In genomic region chr21:38948377-38948776, GRCh38 we compare ENCODE assay signal across 26 cellular contexts.
A peak's percentile ranks its signal among the peaks of the same experiment; 100 is the strongest.
DNase-seq lines count a peak whose midpoint lies in the region; ATAC-seq, FAIRE-seq and TF ChIP-seq lines count a peak whose summit lies in the region.
"Had no signal": no experiment of that assay in that cellular context is flagged by ENCODE, and none has a peak within 500 bp of the region (broad histone marks: within the 10 kb centered on the region; RNA-seq: fewer than 3 reads in every experiment).

No MANE protein-coding gene starts in this region.

- H3K4me3 ChIP-seq in bronchial epithelial cell (ENCODE audit: low read depth, low read length): no peak overlapping the region
- H3K4me3 ChIP-seq in right cardiac atrium (ENCODE audit: low read length): no peak overlapping the region
- H3K4me3 ChIP-seq in ovary: no peak overlapping the region
- H3K4me3 ChIP-seq: SJCRH30, upper lobe of left lung had no signal

- DNase-seq in GM04503 (ENCODE audit: low read depth): peak; percentile 33
- DNase-seq in bronchial epithelial cell (ENCODE audit: low read depth): peak; percentile 77
- DNase-seq in iris pigment epithelial cell (ENCODE audit: low read depth): peak; percentile 24
- DNase-seq in right cardiac atrium: no peak
- no peak for DNase-seq in ovary
- no peak for DNase-seq in chondrocyte (ENCODE audit: low spot score)
- DNase-seq in H54 (ENCODE audit: insufficient read length, low spot score): no peak
- DNase-seq: activated CD4-positive, alpha-beta T cell treated with anti-CD3 and anti-CD28 coated beads, Interleukin-2, amount 50 U/mL, for 48 hours; activated CD4-positive, CD25-positive, alpha-beta regulatory T cell; activated naive CD4-positive, alpha-beta T cell treated with anti-CD3 and anti-CD28 coated beads for 36 hours; AML-193; CD4-positive, alpha-beta T cell; effector memory CD4-positive, alpha-beta T cell; NCI-H1417; NCI-H2081; NCI-H226; NCI-H748 treated with DMSO at 0.1 percent for 48 hours; SJCRH30; stimulated activated CD4-positive, alpha-beta T cell treated with anti-CD3 and anti-CD28 coated beads, Interleukin-2, amount 100 ng/mL, for 24 hours; substantia nigra; upper lobe of left lung had no signal

- no peaks in the 10 kb centered on the region for H3K36me3 Mint-ChIP-seq in chondrocyte (ENCODE audit: low read depth)

- intact Hi-C loops in right cardiac atrium (cut with DNase I): no loop called here
- intact Hi-C loops in ovary (cut with DNase I): no loop called here

- peaks cover 23% of the 10 kb centered on the region for H3K4me1 Mint-ChIP-seq in chondrocyte (ENCODE audit: low read depth)

- FAIRE-seq in bronchial epithelial cell (lab: Jason Lieb, UNC) (no peak), H54 (lab: Jason Lieb, UNC) (no peak)
- FAIRE-seq: colon, HTR-8/SVneo, islet of Langerhans had no signal

- H3K4me1 ChIP-seq in right cardiac atrium (ENCODE audit: control insufficient read depth, insufficient read depth, low read length) (peaks cover 3% of the 10 kb centered on the region), ovary (ENCODE audit: insufficient read depth) (no peaks in the 10 kb centered on the region)
- H3K4me1 ChIP-seq: SJCRH30 had no signal

- no peak for TF ChIP-seq POLR2A in ovary (IDR thresholded peaks at IDR 0.05)
- no peak for TF ChIP-seq POLR2A in H54 (IDR thresholded peaks at IDR 0.05; ENCODE audit: low read depth, low read length)

- peaks cover 5% of the 10 kb centered on the region for H3K9me3 Mint-ChIP-seq in chondrocyte (ENCODE audit: low read depth)
- H3K9me3 Mint-ChIP-seq: nephron had no signal

- TF ChIP-seq EP300 in ovary (IDR thresholded peaks at IDR 0.05): no peak

- TF ChIP-seq CTCF in bronchial epithelial cell (IDR thresholded peaks at IDR 0.05; ENCODE audit: insufficient read depth, low read length, severe bottlenecking) (no peak), ovary (IDR thresholded peaks at IDR 0.05) (no peak), chondrocyte (IDR thresholded peaks at IDR 0.05) (no peak)

- no peak overlapping the region for H3K27ac Mint-ChIP-seq in chondrocyte (ENCODE audit: unreplicated experiment)
- H3K27ac Mint-ChIP-seq: activated naive CD4-positive, alpha-beta T cell treated with anti-CD3 and anti-CD28 coated beads for 36 hours; CD4-positive, alpha-beta T cell; nephron had no signal

- no peaks in the 10 kb centered on the region for H3K27me3 Mint-ChIP-seq in chondrocyte (ENCODE audit: low read depth)
- H3K27me3 Mint-ChIP-seq: CD4-positive, alpha-beta T cell had no signal

- no peak overlapping the region for H3K27ac ChIP-seq in right cardiac atrium (ENCODE audit: low read length)
- H3K27ac ChIP-seq in ovary: no peak overlapping the region
- H3K27ac ChIP-seq: KMS-11, SJCRH30, upper lobe of left lung had no signal

- H3K4me3 Mint-ChIP-seq in chondrocyte (ENCODE audit: unreplicated experiment): no peak overlapping the region
- H3K4me3 Mint-ChIP-seq: activated naive CD4-positive, alpha-beta T cell treated with anti-CD3 and anti-CD28 coated beads for 36 hours; CD4-positive, alpha-beta T cell; nephron had no signal

- H3K9me3 ChIP-seq in right cardiac atrium (ENCODE audit: control insufficient read depth, low read length): no peaks in the 10 kb centered on the region
- H3K9me3 ChIP-seq in ovary: no peaks in the 10 kb centered on the region
- H3K9me3 ChIP-seq: SJCRH30, upper lobe of left lung had no signal

- WGBS in right cardiac atrium: 73% methylated on average over 2 of the region's 2 CpGs
- WGBS in ovary, 3 donors: 47 to 80% (median 65%) methylated on average over 2 of the region's 2 CpGs

- ATAC-seq in right cardiac atrium: no peak

- H3K27me3 ChIP-seq in bronchial epithelial cell (ENCODE audit: control insufficient read depth, insufficient read depth, low read length) (no peaks in the 10 kb centered on the region), right cardiac atrium (ENCODE audit: control insufficient read depth, insufficient read depth) (no peaks in the 10 kb centered on the region), ovary (no peaks in the 10 kb centered on the region)
- H3K27me3 ChIP-seq: SJCRH30, upper lobe of left lung had no signal

- H3K36me3 ChIP-seq in bronchial epithelial cell (ENCODE audit: control insufficient read depth, insufficient read depth, low read length) (no peaks in the 10 kb centered on the region), ovary (no peaks in the 10 kb centered on the region)
- H3K36me3 ChIP-seq: SJCRH30, upper lobe of left lung had no signal

Comparison
In these comparisons a context has a peak if more than half of its experiments do, and no peak if none do; other contexts are left out.
1. DNase-seq: peak in GM04503 (single experiment), bronchial epithelial cell (single experiment) and iris pigment epithelial cell (single experiment); none in right cardiac atrium (0 of 3), ovary (0 of 5), chondrocyte (single experiment) and H54 (single experiment).